In the genomic region with DNA sequence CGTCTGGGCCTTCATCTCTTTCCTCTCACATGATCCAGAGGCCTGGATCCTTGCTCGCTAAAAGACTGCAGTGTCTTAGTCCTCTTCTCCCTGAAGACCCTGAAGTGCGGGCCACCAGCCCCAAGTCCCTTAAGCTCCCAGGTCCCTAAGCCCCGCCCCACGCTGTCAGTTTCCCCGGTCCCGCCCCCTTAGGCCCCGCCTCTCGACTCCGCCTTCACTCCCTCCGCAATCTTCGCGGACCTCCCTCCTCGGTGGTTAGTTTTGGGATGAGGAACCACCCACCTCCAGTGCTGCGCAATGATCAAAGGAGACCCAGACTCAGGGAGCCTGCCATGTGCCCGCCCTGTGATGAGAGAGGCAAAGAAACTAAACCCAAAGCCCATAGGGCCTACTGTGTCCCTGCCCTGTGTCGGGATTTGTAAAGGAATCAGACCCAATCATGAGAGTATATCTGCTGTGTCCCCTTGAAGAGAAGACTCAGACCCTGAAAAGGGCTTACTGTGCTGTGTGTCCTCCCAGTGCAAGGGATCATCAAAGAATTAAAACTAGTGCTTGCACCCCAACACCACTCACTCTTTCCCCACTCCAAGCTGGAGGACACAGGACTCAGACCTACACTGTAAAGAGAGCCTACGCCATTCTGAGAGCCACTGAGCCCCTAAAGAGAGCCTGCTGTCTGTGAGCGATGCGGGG, we compare ENCODE assay signal across 1 cellular context.
TF ChIP-seq lines count a peak whose summit lies in the region.

No MANE protein-coding gene starts in this region.

TF ChIP-seq in HEK293, 187 proteins besides CTCF, POLR2A, EP300 and RAD21 (continued from another document):
- TF ChIP-seq, protein P1, sequence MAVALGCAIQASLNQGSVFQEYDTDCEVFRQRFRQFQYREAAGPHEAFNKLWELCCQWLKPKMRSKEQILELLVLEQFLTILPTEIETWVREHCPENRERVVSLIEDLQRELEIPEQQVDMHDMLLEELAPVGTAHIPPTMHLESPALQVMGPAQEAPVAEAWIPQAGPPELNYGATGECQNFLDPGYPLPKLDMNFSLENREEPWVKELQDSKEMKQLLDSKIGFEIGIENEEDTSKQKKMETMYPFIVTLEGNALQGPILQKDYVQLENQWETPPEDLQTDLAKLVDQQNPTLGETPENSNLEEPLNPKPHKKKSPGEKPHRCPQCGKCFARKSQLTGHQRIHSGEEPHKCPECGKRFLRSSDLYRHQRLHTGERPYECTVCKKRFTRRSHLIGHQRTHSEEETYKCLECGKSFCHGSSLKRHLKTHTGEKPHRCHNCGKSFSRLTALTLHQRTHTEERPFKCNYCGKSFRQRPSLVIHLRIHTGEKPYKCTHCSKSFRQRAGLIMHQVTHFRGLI (tag by site-specific recombination; IDR thresholded peaks at IDR 0.05): no peak
- no peak; the same call in 1 of the 2 replicates for TF ChIP-seq ZNF335 (tag by site-specific recombination; conservative IDR thresholded peaks at IDR 0.05)
- TF ChIP-seq ZNF16 (tag by site-specific recombination; IDR thresholded peaks at IDR 0.05; ENCODE audit: low read depth): no peak
- no peak for TF ChIP-seq ZNF433 (tag by site-specific recombination; IDR thresholded peaks at IDR 0.05; ENCODE audit: low read depth)
- TF ChIP-seq, protein P2, sequence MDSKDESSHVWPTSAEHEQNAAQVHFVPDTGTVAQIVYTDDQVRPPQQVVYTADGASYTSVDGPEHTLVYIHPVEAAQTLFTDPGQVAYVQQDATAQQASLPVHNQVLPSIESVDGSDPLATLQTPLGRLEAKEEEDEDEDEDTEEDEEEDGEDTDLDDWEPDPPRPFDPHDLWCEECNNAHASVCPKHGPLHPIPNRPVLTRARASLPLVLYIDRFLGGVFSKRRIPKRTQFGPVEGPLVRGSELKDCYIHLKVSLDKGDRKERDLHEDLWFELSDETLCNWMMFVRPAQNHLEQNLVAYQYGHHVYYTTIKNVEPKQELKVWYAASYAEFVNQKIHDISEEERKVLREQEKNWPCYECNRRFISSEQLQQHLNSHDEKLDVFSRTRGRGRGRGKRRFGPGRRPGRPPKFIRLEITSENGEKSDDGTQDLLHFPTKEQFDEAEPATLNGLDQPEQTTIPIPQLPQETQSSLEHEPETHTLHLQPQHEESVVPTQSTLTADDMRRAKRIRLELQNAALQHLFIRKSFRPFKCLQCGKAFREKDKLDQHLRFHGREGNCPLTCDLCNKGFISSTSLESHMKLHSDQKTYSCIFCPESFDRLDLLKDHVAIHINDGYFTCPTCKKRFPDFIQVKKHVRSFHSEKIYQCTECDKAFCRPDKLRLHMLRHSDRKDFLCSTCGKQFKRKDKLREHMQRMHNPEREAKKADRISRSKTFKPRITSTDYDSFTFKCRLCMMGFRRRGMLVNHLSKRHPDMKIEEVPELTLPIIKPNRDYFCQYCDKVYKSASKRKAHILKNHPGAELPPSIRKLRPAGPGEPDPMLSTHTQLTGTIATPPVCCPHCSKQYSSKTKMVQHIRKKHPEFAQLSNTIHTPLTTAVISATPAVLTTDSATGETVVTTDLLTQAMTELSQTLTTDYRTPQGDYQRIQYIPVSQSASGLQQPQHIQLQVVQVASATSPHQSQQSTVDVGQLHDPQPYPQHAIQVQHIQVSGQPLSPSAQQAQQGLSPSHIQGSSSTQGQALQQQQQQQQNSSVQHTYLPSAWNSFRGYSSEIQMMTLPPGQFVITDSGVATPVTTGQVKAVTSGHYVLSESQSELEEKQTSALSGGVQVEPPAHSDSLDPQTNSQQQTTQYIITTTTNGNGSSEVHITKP (tag by site-specific recombination; IDR thresholded peaks at IDR 0.05): no peak
- TF ChIP-seq, protein P3, sequence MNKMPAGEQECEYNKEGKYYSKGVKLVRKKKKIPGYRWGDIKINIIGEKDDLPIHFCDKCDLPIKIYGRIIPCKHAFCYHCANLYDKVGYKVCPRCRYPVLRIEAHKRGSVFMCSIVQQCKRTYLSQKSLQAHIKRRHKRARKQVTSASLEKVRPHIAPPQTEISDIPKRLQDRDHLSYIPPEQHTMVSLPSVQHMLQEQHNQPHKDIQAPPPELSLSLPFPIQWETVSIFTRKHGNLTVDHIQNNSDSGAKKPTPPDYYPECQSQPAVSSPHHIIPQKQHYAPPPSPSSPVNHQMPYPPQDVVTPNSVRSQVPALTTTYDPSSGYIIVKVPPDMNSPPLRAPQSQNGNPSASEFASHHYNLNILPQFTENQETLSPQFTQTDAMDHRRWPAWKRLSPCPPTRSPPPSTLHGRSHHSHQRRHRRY (tag by site-specific recombination; IDR thresholded peaks at IDR 0.05): 0 out of 2 replicates have a peak, but pooled peaks have one; percentile 66
- peak; percentile 67; the same call in 1 of the 2 replicates for TF ChIP-seq TCF7L2 (IDR thresholded peaks at IDR 0.05; ENCODE audit: borderline replicate concordance, low read depth, low read length)
